In genomic region chr11:41392591-41392990, GRCh38 we compare ENCODE assay signal across 17 cellular contexts.
"Had no signal": no experiment of that assay in that cellular context is flagged by ENCODE, and none has a peak within 500 bp of the region (broad histone marks: within the 10 kb centered on the region; RNA-seq: fewer than 3 reads in every experiment).

No MANE protein-coding gene starts in this region.

- ATAC-seq: esophagus mucosa; natural killer cell; stimulated activated memory B cell treated with anti-CD40 and anti-IgM and Interleukin-4, amounts not matched to agents 10 μg/mL and 1 μg/mL and 100 μg/mL, for 72 hours had no signal

- H3K36me3 ChIP-seq: breast epithelium, left ventricle myocardium inferior, right atrium auricular region, thyroid gland had no signal

- H3K27me3 ChIP-seq: breast epithelium, right atrium auricular region, thyroid gland had no signal

- H3K4me3 ChIP-seq: breast epithelium, left ventricle myocardium inferior, right atrium auricular region, thyroid gland had no signal

- H3K4me1 ChIP-seq: breast epithelium, left ventricle myocardium inferior, thyroid gland had no signal

- H3K9me3 ChIP-seq: breast epithelium, left ventricle myocardium inferior, right atrium auricular region, thyroid gland had no signal

- DNase-seq: activated CD4-positive, CD25-positive, alpha-beta regulatory T cell treated with anti-CD3 and anti-CD28 coated beads, Interleukin-2, amount 50 U/mL, for 72 hours; activated naive CD4-positive, alpha-beta T cell; activated T-cell treated with anti-CD3 and anti-CD28 coated beads for 4 hours; anterior cingulate cortex; cerebellar nuclear complex; dermis blood vessel endothelial cell; hippocampal formation; left ventricle myocardium inferior; natural killer cell; occipital lobe; stimulated activated CD4-positive, alpha-beta T cell treated with anti-CD3 and anti-CD28 coated beads, Interleukin-2, amount 100 ng/mL, for 48 hours; T-helper 9 cell; thyroid gland had no signal

- H3K27ac ChIP-seq: breast epithelium, left ventricle myocardium inferior, right atrium auricular region, thyroid gland had no signal
